ENCODE assay signal across 1 cellular context in genomic region chr3:195441051-195441450, GRCh38.
TF ChIP-seq lines count a peak whose summit lies in the region.

No MANE protein-coding gene starts in this region.

TF ChIP-seq in endothelial cell of umbilical vein, 7 proteins besides CTCF, POLR2A, EP300 and RAD21:
- no peak for TF ChIP-seq EZH2 (IDR thresholded peaks at IDR 0.05; ENCODE audit: borderline replicate concordance, low read depth, low read length, severe bottlenecking)
- TF ChIP-seq FOS (IDR thresholded peaks at IDR 0.05; ENCODE audit: borderline replicate concordance, insufficient read depth, low read length), result no peak
- no peak for TF ChIP-seq MAX (IDR thresholded peaks at IDR 0.05; ENCODE audit: insufficient read depth, insufficient read length)
